19 cellular contexts compared by ENCODE assay signal in genomic region chr3:11819146-11819545, GRCh38.
"Had no signal": no experiment of that assay in that cellular context is flagged by ENCODE, and none has a peak within 500 bp of the region (broad histone marks: within the 10 kb centered on the region; RNA-seq: fewer than 3 reads in every experiment).

No MANE protein-coding gene starts in this region.

- H3K4me1 Mint-ChIP-seq: endodermal cell had no signal

- H3K27ac ChIP-seq: hepatocyte, left lung, neutrophil, parathyroid adenoma, thyroid gland, VCaP had no signal

- H3K4me3 Mint-ChIP-seq: activated naive CD8-positive, alpha-beta T cell treated with anti-CD3 and anti-CD28 coated beads for 36 hours; endodermal cell; naive thymus-derived CD8-positive, alpha-beta T cell; stimulated activated naive B cell treated with anti-CD40 and anti-IgM and Interleukin-4, amounts not matched to agents 10 μg/mL and 1 μg/mL and 100 μg/mL, for 72 hours had no signal

- H3K27me3 Mint-ChIP-seq: activated naive CD8-positive, alpha-beta T cell treated with anti-CD3 and anti-CD28 coated beads for 36 hours; naive thymus-derived CD8-positive, alpha-beta T cell; stimulated activated naive B cell treated with anti-CD40 and anti-IgM and Interleukin-4, amounts not matched to agents 10 μg/mL and 1 μg/mL and 100 μg/mL, for 72 hours had no signal

- DNase-seq: activated CD4-positive, alpha-beta T cell treated with anti-CD3 and anti-CD28 coated beads, Interleukin-2, amount 50 U/mL, for 48 hours; activated gamma-delta T cell; activated naive CD8-positive, alpha-beta T cell treated with anti-CD3 and anti-CD28 coated beads for 36 hours; activated T-cell treated with anti-CD3 and anti-CD28 coated beads, Interleukin-2, amount 50 U/mL, for 48 hours; aorta; dorsolateral prefrontal cortex; endodermal cell; kidney; left lung; mesenchymal stem cell; naive thymus-derived CD8-positive, alpha-beta T cell; stimulated activated CD4-positive, alpha-beta T cell treated with anti-CD3 and anti-CD28 coated beads, Interleukin-2, amount 100 ng/mL, for 48 hours; stimulated activated naive B cell treated with anti-CD40 and anti-IgM and Interleukin-4, amounts not matched to agents 10 μg/mL and 1 μg/mL and 100 μg/mL, for 72 hours; T1000; thyroid gland had no signal

- H3K9me3 Mint-ChIP-seq: activated naive CD8-positive, alpha-beta T cell treated with anti-CD3 and anti-CD28 coated beads for 36 hours; endodermal cell; naive thymus-derived CD8-positive, alpha-beta T cell; stimulated activated naive B cell treated with anti-CD40 and anti-IgM and Interleukin-4, amounts not matched to agents 10 μg/mL and 1 μg/mL and 100 μg/mL, for 72 hours had no signal

- H3K27ac Mint-ChIP-seq: activated naive CD8-positive, alpha-beta T cell treated with anti-CD3 and anti-CD28 coated beads for 36 hours; endodermal cell; stimulated activated naive B cell treated with anti-CD40 and anti-IgM and Interleukin-4, amounts not matched to agents 10 μg/mL and 1 μg/mL and 100 μg/mL, for 72 hours had no signal

- ATAC-seq: left lung; naive thymus-derived CD8-positive, alpha-beta T cell; stimulated activated naive B cell treated with anti-CD40 and anti-IgM and Interleukin-4, amounts not matched to agents 10 μg/mL and 1 μg/mL and 100 μg/mL, for 72 hours had no signal
